8 cellular contexts compared by ENCODE assay signal in the genomic region with DNA sequence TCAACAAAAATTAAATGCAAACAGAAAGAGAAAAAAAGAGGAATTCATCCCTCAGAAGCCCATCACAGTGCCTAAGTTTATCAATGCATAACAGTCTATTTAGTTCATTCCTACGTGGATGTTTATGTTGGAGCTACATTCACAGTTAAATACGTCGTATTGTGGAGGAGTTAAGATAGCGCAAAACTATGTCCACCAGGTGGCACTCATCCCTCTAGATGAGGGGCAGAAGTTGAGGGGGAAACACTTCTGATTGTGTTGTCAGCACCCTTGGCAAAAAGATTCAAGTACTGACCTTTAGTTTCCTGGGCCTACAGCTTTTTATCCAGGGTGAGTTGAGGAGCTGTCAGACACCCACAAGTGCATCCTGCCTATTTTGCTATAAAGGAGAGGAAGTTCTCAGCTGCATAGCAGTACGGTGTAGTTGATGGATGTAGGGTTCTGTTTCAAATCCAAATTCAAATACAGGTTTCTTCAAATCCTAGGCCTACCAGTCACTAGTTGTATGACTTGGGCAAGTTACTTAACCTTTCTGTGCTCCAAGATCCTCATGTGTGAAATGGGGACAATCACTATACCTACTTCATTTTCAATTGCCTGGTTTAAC. TPM values are rescaled to one million over a fixed set of nuclear protein-coding genes. Genes with fewer than 3 reads are reported as not detected.
DNase-seq lines count a peak whose midpoint lies in the region; ATAC-seq and TF ChIP-seq lines count a peak whose summit lies in the region.

No MANE protein-coding gene starts in this region.

- peak overlapping the region; percentile 71 for H3K27ac ChIP-seq in left ventricle myocardium inferior (replicated peaks)

- no peaks in the 10 kb centered on the region for H3K9me3 ChIP-seq in left ventricle myocardium inferior (replicated peaks)

- no peaks in the 10 kb centered on the region for H3K27me3 ChIP-seq in left ventricle myocardium inferior (ENCODE audit: low read depth)

- peak; percentile 73 for TF ChIP-seq CTCF in left ventricle myocardium inferior (IDR thresholded peaks at IDR 0.05; ENCODE audit: borderline replicate concordance)

- peak; percentile 46 to 52 for ATAC-seq in activated CD4-positive, CD25-positive, alpha-beta regulatory T cell treated with anti-CD3 and anti-CD28 coated beads, Interleukin-2, amount 50 U/mL, for 24 hours
- ATAC-seq in HG03103 (IDR thresholded peaks at IDR 0.05; ENCODE audit: low read depth, unreplicated experiment) (peak; percentile 43), sciatic nerve (peak; percentile 38), HG02759 (IDR thresholded peaks at IDR 0.05; ENCODE audit: unreplicated experiment) (no peak)

- intact Hi-C loops in left ventricle myocardium inferior (cut with micrococcal nuclease) (loop anchor here (5.0 kb wide), 1 partner anchor 284 kb away; no protein-coding TSS in a partner anchor), sciatic nerve (cut with DNase I) (no loop called here)

- no peaks in the 10 kb centered on the region for H3K36me3 ChIP-seq in left ventricle myocardium inferior

- H3K4me1 ChIP-seq in left ventricle myocardium inferior: peaks cover 27% of the 10 kb centered on the region

- no peak for DNase-seq in activated CD4-positive, CD25-positive, alpha-beta regulatory T cell treated with anti-CD3 and anti-CD28 coated beads, Interleukin-2, amount 50 U/mL, for 72 hours
- DNase-seq in NCI-H69 (lab: John Stamatoyannopoulos, UW) (peak; percentile 39), left ventricle myocardium inferior (no peak), sciatic nerve (ENCODE audit: low spot score) (no peak)
- DNase-seq in activated naive CD4-positive, alpha-beta T cell treated with Interleukin-2 at 50 U/mL for 16 hours: peak; percentile 26

- H3K4me3 ChIP-seq in left ventricle myocardium inferior: no peak overlapping the region

RNA-seq across cellular contexts. Expression of a gene that starts 26.8 kb away (rescaled TPM):
- 16.2 TPM for total RNA-seq in left ventricle myocardium inferior
- 74.9 TPM for total RNA-seq in sciatic nerve

Comparison
In these comparisons a context has a peak if more than half of its experiments do, and no peak if none do; other contexts are left out.
1. DNase-seq: peak in NCI-H69 (single experiment) and activated naive CD4-positive, alpha-beta T cell treated with Interleukin-2 at 50 U/mL for 16 hours (single experiment); none in activated CD4-positive, CD25-positive, alpha-beta regulatory T cell treated with anti-CD3 and anti-CD28 coated beads, Interleukin-2, amount 50 U/mL, for 72 hours (single experiment), left ventricle myocardium inferior (single experiment) and sciatic nerve (single experiment).